Comparison of ENCODE assay signal across 7 cellular contexts in the genomic region with DNA sequence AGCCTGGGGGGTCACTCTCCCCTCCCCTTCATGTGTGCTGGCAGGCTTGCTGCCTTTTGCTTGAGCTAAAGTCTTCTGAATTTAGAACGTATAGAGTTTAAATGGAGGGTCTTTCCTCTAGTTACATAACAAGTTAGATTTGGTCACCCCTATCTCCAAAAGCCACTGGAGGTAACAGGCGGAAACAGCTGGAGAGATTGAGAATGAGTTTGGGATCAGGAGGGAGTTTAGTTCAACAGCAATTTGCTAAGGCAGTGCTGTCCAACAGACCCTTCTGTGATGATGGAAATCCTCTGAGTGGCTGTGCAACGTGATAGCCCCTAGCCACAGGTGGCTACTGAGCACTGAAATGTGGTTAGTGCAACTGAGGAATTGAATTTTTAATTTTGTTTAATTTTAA.
"Had no signal": no experiment of that assay in that cellular context is flagged by ENCODE, and none has a peak within 500 bp of the region (broad histone marks: within the 10 kb centered on the region; RNA-seq: fewer than 3 reads in every experiment).

No MANE protein-coding gene starts in this region.

- DNase-seq: GOT3, H7, KBM-7 had no signal

- H3K27ac ChIP-seq: GM23248, KMS-11 had no signal

- H3K4me1 ChIP-seq: HAP-1 had no signal

- H3K4me3 ChIP-seq: GM23248, HAP-1 had no signal

- ATAC-seq: HCT116 had no signal

- H3K36me3 ChIP-seq: HAP-1 had no signal

- H3K9me3 ChIP-seq: HAP-1 had no signal
